16 cellular contexts compared by ENCODE assay signal in the genomic region with DNA sequence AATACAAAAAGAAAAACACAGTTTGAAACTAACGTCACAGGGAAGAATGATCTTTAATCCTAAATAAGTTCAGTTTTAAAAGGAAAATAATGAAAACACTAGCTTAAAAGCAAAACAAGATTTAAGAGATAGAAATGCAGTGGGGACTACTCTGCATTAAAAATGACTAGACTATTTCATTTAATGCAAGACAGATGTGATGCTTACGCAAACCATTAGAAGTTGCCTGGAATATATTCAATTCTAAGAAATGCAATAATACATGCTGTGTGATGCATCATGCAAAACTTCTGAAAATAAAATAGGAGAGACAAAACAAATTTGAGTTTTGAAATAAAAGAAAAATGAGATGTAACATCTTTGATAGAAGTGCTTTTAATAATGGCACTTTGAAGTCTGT.
DNase-seq lines count a peak whose midpoint lies in the region; ATAC-seq and TF ChIP-seq lines count a peak whose summit lies in the region.
"Had no signal": no experiment of that assay in that cellular context is flagged by ENCODE, and none has a peak within 500 bp of the region (broad histone marks: within the 10 kb centered on the region; RNA-seq: fewer than 3 reads in every experiment).

No MANE protein-coding gene starts in this region.

- ATAC-seq in heart right ventricle (peak in 6 of 8 donors; percentile 34 to 73 (median 60)), GM21786 (IDR thresholded peaks at IDR 0.05; ENCODE audit: unreplicated experiment) (no peak), HG03196 (IDR thresholded peaks at IDR 0.05; ENCODE audit: unreplicated experiment) (no peak)
- ATAC-seq: K562 had no signal

- intact Hi-C loops in heart right ventricle (cut with DNase I) = no loop called here

- H3K36me3 ChIP-seq in heart right ventricle = no peaks in the 10 kb centered on the region
- H3K36me3 ChIP-seq: transverse colon had no signal

- DNase-seq in GM03348 (ENCODE audit: low spot score) = peak; percentile 64
- peak; percentile 44 for DNase-seq in amniotic stem cell (lab: John Stamatoyannopoulos, UW)
- DNase-seq in heart right ventricle = no peak
- DNase-seq in skeletal muscle cell (ENCODE audit: low read depth) = peak; percentile 46
- DNase-seq in NCI-H748 (lab: John Stamatoyannopoulos, UW; ENCODE audit: unreplicated experiment) = no peak
- DNase-seq in NCI-H2196 treated with DMSO at 0.1 percent for 48 hours (lab: John Stamatoyannopoulos, UW; ENCODE audit: unreplicated experiment) = no peak
- DNase-seq: activated B cell treated with CpG ODN at 0.5 μM for 24 hours; activated gamma-delta T cell treated with Interleukin-2 at 50 U/mL for 16 hours; effector memory CD4-positive, alpha-beta T cell; GF-D8; NCI-H1105 treated with DMSO at 0.1 percent for 48 hours; NCI-H345 had no signal

- peaks cover under 1 to 43% (median 10%) of the 10 kb centered on the region in 9 donors for H3K4me1 ChIP-seq in heart right ventricle

- H3K4me3 ChIP-seq in heart right ventricle (no peak overlapping the region), skeletal muscle cell (ENCODE audit: low read depth, low read length) (no peak overlapping the region)
- H3K4me3 ChIP-seq: K562, transverse colon had no signal

- H3K27me3 ChIP-seq in heart right ventricle = no peaks in the 10 kb centered on the region
- H3K27me3 ChIP-seq: transverse colon had no signal

- H3K27ac ChIP-seq in heart right ventricle = peak overlapping the region in 9 of 10 donors; percentile 12 to 80 (median 50)

- WGBS in heart right ventricle, 2 donors = 69 to 80% methylated on average over 2 of the region's 2 CpGs

- TF ChIP-seq CTCF in heart right ventricle (IDR thresholded peaks at IDR 0.05) = no peak

- peaks cover 0 to 9% (median 0%) of the 10 kb centered on the region in 11 donors for H3K9me3 ChIP-seq in heart right ventricle

Comparison
In these comparisons a context has a peak if more than half of its experiments do, and no peak if none do; other contexts are left out.
1. DNase-seq: peak in GM03348 (single experiment), amniotic stem cell (single experiment) and skeletal muscle cell (single experiment); none in heart right ventricle (0 of 2), NCI-H748 (single experiment) and NCI-H2196 treated with DMSO at 0.1 percent for 48 hours (single experiment).
2. ATAC-seq: peak in heart right ventricle (6 of 8); none in GM21786 (single experiment) and HG03196 (single experiment).